Comparison of ENCODE assay signal across 6 cellular contexts in the genomic region with DNA sequence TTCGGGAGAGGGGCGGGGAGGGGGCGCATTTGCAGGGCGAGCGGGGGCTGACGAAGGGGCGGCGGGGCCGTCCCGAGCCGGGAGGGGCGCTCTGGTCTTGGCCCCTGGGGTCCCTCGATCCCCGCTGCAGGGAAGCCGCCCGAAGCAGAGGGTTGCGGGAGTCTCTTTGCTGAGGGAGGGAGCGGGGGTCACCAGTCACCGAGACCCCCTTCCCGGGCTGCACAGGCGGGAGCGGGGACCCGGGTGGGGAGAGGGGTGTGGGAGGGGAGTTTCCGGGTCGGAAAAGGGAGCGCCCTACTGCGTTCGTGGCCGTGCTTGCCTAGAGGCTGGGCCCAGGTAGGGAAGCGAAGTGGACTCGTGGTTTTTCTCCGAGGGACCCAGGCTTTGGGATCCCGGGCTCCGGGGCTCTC. TPM values are rescaled to one million over a fixed set of nuclear protein-coding genes. Genes with fewer than 3 reads are reported as not detected.
DNase-seq lines count a peak whose midpoint lies in the region; ATAC-seq and TF ChIP-seq lines count a peak whose summit lies in the region.

No MANE protein-coding gene starts in this region.

- H3K9me3 ChIP-seq in Peyer's patch: no peaks in the 10 kb centered on the region
- no peaks in the 10 kb centered on the region for H3K9me3 ChIP-seq in iPS DF 6.9 (ENCODE audit: control insufficient read depth, insufficient read depth, low read length)

- H3K36me3 ChIP-seq in Peyer's patch: peaks cover 0 to 21% (median 0%) of the 10 kb centered on the region in 3 donors
- 0 out of 2 replicates have a peak, but pooled peaks cover 4% of the 10 kb centered on the region for H3K36me3 ChIP-seq in iPS DF 6.9 (ENCODE audit: control insufficient read depth, insufficient read depth, low read length)

- peaks cover 0 to 12% (median 6%) of the 10 kb centered on the region in 4 donors for H3K4me1 ChIP-seq in Peyer's patch
- peaks cover 7% of the 10 kb centered on the region for H3K4me1 ChIP-seq in iPS DF 6.9 (ENCODE audit: control insufficient read depth, insufficient read depth, low read length)

- in situ Hi-C loops in KBM-7 (cut with MboI; ENCODE audit: low pct_unique_long_range_greater_than_20kb, low sequenced_read_pairs): no loop called here

- no peak for DNase-seq in Peyer's patch
- no peak for DNase-seq in iPS DF 6.9 (ENCODE audit: low read depth, low spot score)
- DNase-seq in KBM-7: no peak
- no peak for DNase-seq in HT-29 (ENCODE audit: low spot score)
- no peak for DNase-seq in stimulated activated CD4-positive, alpha-beta T cell treated with anti-CD3 and anti-CD28 coated beads, Interleukin-2, amount 100 ng/mL, for 24 hours

- peak; percentile 19 for ATAC-seq in GM21825 (IDR thresholded peaks at IDR 0.05; ENCODE audit: unreplicated experiment)

- no peak for TF ChIP-seq CTCF in Peyer's patch (IDR thresholded peaks at IDR 0.05)

- H3K4me3 ChIP-seq in Peyer's patch: peak overlapping the region; percentile 76 to 89 (median 84)
- H3K4me3 ChIP-seq in iPS DF 6.9 (ENCODE audit: low read length): peak overlapping the region; percentile 74

- H3K27me3 ChIP-seq in Peyer's patch (no peaks in the 10 kb centered on the region), iPS DF 6.9 (ENCODE audit: control insufficient read depth, insufficient read depth, low read length) (no peaks in the 10 kb centered on the region)

- no CpG with 5 or more reads among the region's 34 CpGs for WGBS in iPS DF 6.9 (ENCODE audit: insufficient coverage, insufficient read length)

- TF ChIP-seq POLR2A in Peyer's patch (IDR thresholded peaks at IDR 0.05): no peak

- H3K27ac ChIP-seq in Peyer's patch: peak overlapping the region; percentile 55 to 74 (median 65)
- no peak overlapping the region for H3K27ac ChIP-seq in iPS DF 6.9 (ENCODE audit: low read length)

RNA-seq across cellular contexts. Expression of a gene that starts 0.4 kb away (rescaled TPM):
- 100 to 1,000 TPM in 2 of 4 donors, 10 to 100 TPM in 2; 53.6 to 136 (median 95.7) TPM for total RNA-seq in Peyer's patch
- 272 and 277 TPM in 2 replicates for total RNA-seq in HT-29 (2014; rRNA removed; shearing (Covaris generic))

RNA-seq across cellular contexts. Expression of a gene that starts 10.7 kb away (rescaled TPM):
- total RNA-seq in Peyer's patch: under 1 TPM in 1 of 4 donors, not detected in 3; 0.94 TPM
- total RNA-seq in HT-29 (2014; rRNA removed; shearing (Covaris generic)): 0.39 and 0.48 TPM in 2 replicates

RNA-seq across cellular contexts. Expression of a gene that starts 25.4 kb away (rescaled TPM):
- total RNA-seq in Peyer's patch: 1 to 10 TPM in 1 of 4 donors, not detected in 3; 1.0 TPM
- 0.13 TPM in 2 replicates for total RNA-seq in HT-29 (2014; rRNA removed; shearing (Covaris generic))

RNA-seq across cellular contexts. Expression of a gene that starts 27.8 kb away (rescaled TPM):
- total RNA-seq in Peyer's patch: 1 to 10 TPM; 2.4 to 8.3 (median 3.3) TPM
- 4.6 and 5.0 TPM in 2 replicates for total RNA-seq in HT-29 (2014; rRNA removed; shearing (Covaris generic))

RNA-seq across cellular contexts. Expression of a gene that starts 46.1 kb away (rescaled TPM):
- total RNA-seq in Peyer's patch: 100 to 1,000 TPM in 2 of 4 donors, 10 to 100 TPM in 1, not detected in 1; 91.4 to 195 (median 123) TPM
- 6.7 and 8.2 TPM in 2 replicates for total RNA-seq in HT-29 (2014; rRNA removed; shearing (Covaris generic))
